9 cellular contexts compared by ENCODE assay signal in genomic region chr17:80441133-80441578, GRCh38. TPM values are rescaled to one million over a fixed set of nuclear protein-coding genes. Genes with fewer than 3 reads are reported as not detected.
DNase-seq lines count a peak whose midpoint lies in the region; ATAC-seq and TF ChIP-seq lines count a peak whose summit lies in the region.
"Had no signal": no experiment of that assay in that cellular context is flagged by ENCODE, and none has a peak within 500 bp of the region (broad histone marks: within the 10 kb centered on the region; RNA-seq: fewer than 3 reads in every experiment).

No MANE protein-coding gene starts in this region.

- no peaks in the 10 kb centered on the region for H3K4me1 ChIP-seq in CD8-positive, alpha-beta memory T cell (ENCODE audit: insufficient read depth, low read length)
- no peaks in the 10 kb centered on the region; the same call in 1 of the 2 replicates for H3K4me1 ChIP-seq in Karpas-422 (ENCODE audit: low read length)
- no peaks in the 10 kb centered on the region for H3K4me1 ChIP-seq in fibroblast of lung (ENCODE audit: control insufficient read depth, extremely low read depth, insufficient read depth, low read length)

- no peak for TF ChIP-seq CTCF in fibroblast of lung (conservative IDR thresholded peaks at IDR 0.05 in 1 of 2, IDR thresholded peaks at IDR 0.05 in 1 of 2; ENCODE audit: low read depth in 1 of 2, low read length in 2 of 2)

- H3K79me2 ChIP-seq in Karpas-422 (ENCODE audit: low read length) = no peaks in the 10 kb centered on the region
- H3K79me2 ChIP-seq in fibroblast of lung (ENCODE audit: control insufficient read depth, insufficient read depth, low read length) = no peaks in the 10 kb centered on the region

- no peaks in the 10 kb centered on the region for H3K9me2 ChIP-seq in Karpas-422 (replicated peaks; ENCODE audit: insufficient read depth, low read length)

- peaks cover 7 to 32% of the 10 kb centered on the region in 2 donors for H3K27me3 Mint-ChIP-seq in CD8-positive, alpha-beta memory T cell

- H4K20me1 ChIP-seq in Karpas-422 (ENCODE audit: insufficient read depth, low read depth, low read length) (no peaks in the 10 kb centered on the region; the same call in 1 of the 2 replicates), fibroblast of lung (ENCODE audit: control insufficient read depth, extremely low read depth, insufficient read depth, low read length) (no peaks in the 10 kb centered on the region)

- H3K9me3 ChIP-seq in CD8-positive, alpha-beta memory T cell (ENCODE audit: low read length) = no peaks in the 10 kb centered on the region
- H3K9me3 ChIP-seq in Karpas-422 (ENCODE audit: low read length) = no peaks in the 10 kb centered on the region
- H3K9me3 ChIP-seq in fibroblast of lung (ENCODE audit: control insufficient read depth, insufficient read depth, low read depth, low read length) = no peaks in the 10 kb centered on the region
- H3K9me3 ChIP-seq: body of pancreas had no signal

- POLR2A ChIA-PET in CD8-positive, alpha-beta memory T cell (lab: Charles Lee) = no interaction called here

- CTCF ChIA-PET in CD8-positive, alpha-beta memory T cell (lab: Charles Lee) = interaction anchor here (1.3 kb wide), 1 partner anchor 13 kb away, joined by 3 read pairs; no protein-coding TSS in a partner anchor

- no peak overlapping the region for H2AFZ ChIP-seq in Karpas-422 (ENCODE audit: low read length)
- H2AFZ ChIP-seq in fibroblast of lung (ENCODE audit: low read length) = no peak overlapping the region

- no peak overlapping the region for H3K4me3 Mint-ChIP-seq in CD8-positive, alpha-beta memory T cell

- H3K4me1 Mint-ChIP-seq in CD8-positive, alpha-beta memory T cell = peaks cover 0 to 3% (median 0%) of the 10 kb centered on the region in 3 donors

- no peaks in the 10 kb centered on the region for H3K9me3 Mint-ChIP-seq in CD8-positive, alpha-beta memory T cell

- H3K4me2 ChIP-seq in Karpas-422 (ENCODE audit: low read depth, low read length, poor library complexity, severe bottlenecking) (no peak overlapping the region), fibroblast of lung (ENCODE audit: extremely low read depth, insufficient read depth, low read length) (no peak overlapping the region)

- H3K27ac Mint-ChIP-seq in CD8-positive, alpha-beta memory T cell = no peak overlapping the region

- ATAC-seq in GM21529 (IDR thresholded peaks at IDR 0.05; ENCODE audit: unreplicated experiment) (no peak), GM19397 (IDR thresholded peaks at IDR 0.05; ENCODE audit: unreplicated experiment) (no peak)
- ATAC-seq: body of pancreas had no signal

- H3K4me3 ChIP-seq in CD8-positive, alpha-beta memory T cell (ENCODE audit: low read length) = no peak overlapping the region
- H3K4me3 ChIP-seq in Karpas-422 (ENCODE audit: low read length) (no peak overlapping the region), fibroblast of lung (replicated peaks in 1 of 4; ENCODE audit: control extremely low read depth in 1 of 4, insufficient read depth in 1 of 4, low read depth in 3 of 4, low read length in 4 of 4) (no peak overlapping the region)
- H3K4me3 ChIP-seq: body of pancreas had no signal

- H3K9ac ChIP-seq in Karpas-422 (ENCODE audit: low read length) (no peak overlapping the region), fibroblast of lung (ENCODE audit: insufficient read depth, low read length) (no peak overlapping the region)

- no peaks in the 10 kb centered on the region for H3K36me3 ChIP-seq in CD8-positive, alpha-beta memory T cell (ENCODE audit: insufficient read depth, low read length)
- no peaks in the 10 kb centered on the region for H3K36me3 ChIP-seq in Karpas-422 (ENCODE audit: insufficient read depth, low read length)
- H3K36me3 ChIP-seq in fibroblast of lung (ENCODE audit: control insufficient read depth, insufficient read depth, low read length) = no peaks in the 10 kb centered on the region

- no peaks in the 10 kb centered on the region for H3K27me3 ChIP-seq in CD8-positive, alpha-beta memory T cell (ENCODE audit: insufficient read depth, low read length, poor library complexity, severe bottlenecking)
- H3K27me3 ChIP-seq in Karpas-422 (ENCODE audit: low read length) = no peaks in the 10 kb centered on the region
- H3K27me3 ChIP-seq in fibroblast of lung (ENCODE audit: control insufficient read depth, insufficient read depth, low read length) = peaks cover 4% of the 10 kb centered on the region
- H3K27me3 ChIP-seq: body of pancreas had no signal

- peak; percentile 26 to 70 (median 42) for DNase-seq in CD8-positive, alpha-beta memory T cell
- DNase-seq in Karpas-422 (peak; percentile 86), fibroblast of lung (ENCODE audit: low read depth in 2 of 2) (peak; percentile 28 to 39), DMS79 (lab: John Stamatoyannopoulos, UW) (no peak)
- DNase-seq in activated CD4-positive, alpha-beta T cell treated with anti-CD3 and anti-CD28 coated beads, Interleukin-2, amount 50 U/mL, for 1 hour = peak; percentile 60
- DNase-seq in stimulated activated CD4-positive, alpha-beta T cell treated with anti-CD3 and anti-CD28 coated beads, Interleukin-4, amount 100 ng/mL, for 48 hours (ENCODE audit: low read depth in 2 of 2) = peak; percentile 33 to 47

- H3K36me3 Mint-ChIP-seq in CD8-positive, alpha-beta memory T cell = peaks cover 0 to 9% (median 0%) of the 10 kb centered on the region in 3 donors

- H3K27ac ChIP-seq in CD8-positive, alpha-beta memory T cell (ENCODE audit: low read depth, low read length) = no peak overlapping the region
- H3K27ac ChIP-seq in Karpas-422 (ENCODE audit: low read length) (no peak overlapping the region), fibroblast of lung (ENCODE audit: insufficient read depth, low read length) (no peak overlapping the region)
- H3K27ac ChIP-seq: body of pancreas had no signal

RNA-seq across cellular contexts. Expression of gene ENDOV, which starts 26.2 kb away (rescaled TPM):
- total RNA-seq in CD8-positive, alpha-beta memory T cell = 10 to 100 TPM; 12.4 to 16.8 TPM
- 8.5 TPM for polyA plus RNA-seq in CD8-positive, alpha-beta memory T cell
- 11.4 and 22.7 TPM in 2 replicates for total RNA-seq in Karpas-422 (2014; rRNA removed; shearing (Covaris generic); ENCODE audit: low replicate concordance)
- 25.4 and 28.7 TPM in 2 replicates for total RNA-seq in fibroblast of lung
- polyA plus RNA-seq in fibroblast of lung = 10.1 and 13.1 TPM in 2 replicates
- 15.0 and 17.0 TPM in 2 replicates for polyA plus RNA-seq in fibroblast of lung (2012)
- polyA minus RNA-seq in fibroblast of lung (ENCODE audit: low replicate concordance) = 8.7 and 9.9 TPM in 2 replicates

RNA-seq across cellular contexts. Expression of gene NPTX1, which starts 35.3 kb away (rescaled TPM):
- total RNA-seq in CD8-positive, alpha-beta memory T cell = 1 to 10 TPM in 1 of 2 experiments, under 1 TPM in 1; 0.93 to 1.2 TPM
- not detected for polyA plus RNA-seq in CD8-positive, alpha-beta memory T cell
- not detected in 2 replicates for total RNA-seq in Karpas-422 (2014; rRNA removed; shearing (Covaris generic); ENCODE audit: low replicate concordance)
- 3.3 and 31.2 TPM in 2 replicates for total RNA-seq in fibroblast of lung
- polyA plus RNA-seq in fibroblast of lung = 14.9 and 86.0 TPM in 2 replicates
- 23.4 and 100 TPM in 2 replicates for polyA plus RNA-seq in fibroblast of lung (2012)
- 37.5 and 184 TPM in 2 replicates for polyA minus RNA-seq in fibroblast of lung (ENCODE audit: low replicate concordance)
